In the genomic region with DNA sequence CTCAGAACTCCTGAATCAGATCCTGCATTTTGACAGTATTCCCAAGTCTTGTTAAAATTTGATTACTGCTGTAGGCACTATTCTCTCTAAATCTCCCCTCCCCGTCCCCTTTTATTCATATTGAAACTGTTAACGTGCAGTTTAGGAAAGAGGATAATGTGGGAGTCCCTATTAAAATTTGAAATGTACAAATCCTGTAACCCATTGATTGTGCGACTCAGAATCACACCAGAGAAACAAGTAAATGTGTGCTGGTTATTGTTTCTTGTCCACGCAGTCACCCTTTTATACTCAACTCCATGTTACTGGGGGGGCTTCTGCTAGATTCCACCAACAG, we compare ENCODE assay signal across 7 cellular contexts. TPM values are rescaled to one million over a fixed set of nuclear protein-coding genes. Genes with fewer than 3 reads are reported as not detected.
DNase-seq lines count a peak whose midpoint lies in the region; ATAC-seq and TF ChIP-seq lines count a peak whose summit lies in the region.

No MANE protein-coding gene starts in this region.

- TF ChIP-seq CTCF in HFFc6 (IDR thresholded peaks at IDR 0.05) = no peak

- no peaks in the 10 kb centered on the region for H3K27me3 ChIP-seq in iPS DF 6.9 (ENCODE audit: control insufficient read depth, insufficient read depth, low read length)

- H3K27ac ChIP-seq in iPS DF 6.9 (ENCODE audit: low read length) = no peak overlapping the region

- H3K36me3 ChIP-seq in iPS DF 6.9 (ENCODE audit: control insufficient read depth, insufficient read depth, low read length) = no peaks in the 10 kb centered on the region

- POLR2A ChIA-PET in activated CD8-positive, alpha-beta T cell treated with anti-CD3 and anti-CD28 coated beads, Interleukin-2, amount 10 ng/mL, durations not matched to agents 7 days and 5 days (lab: Charles Lee) = interaction anchor here (0.8 to 3.5 kb wide), 14 partner anchors 8 to 307 kb away, joined by 3 to 57 read pairs (median 7); partner anchors contain the start of genes CCT8, RWDD2B and USP16

- no peaks in the 10 kb centered on the region for H3K9me3 Mint-ChIP-seq in HFFc6
- H3K9me3 Mint-ChIP-seq in activated CD8-positive, alpha-beta T cell treated with anti-CD3 and anti-CD28 coated beads, Interleukin-2, amount 10 ng/mL, durations not matched to agents 7 days and 5 days (ENCODE audit: insufficient read depth) = no peaks in the 10 kb centered on the region
- no peaks in the 10 kb centered on the region for H3K9me3 Mint-ChIP-seq in stimulated activated memory B cell treated with anti-CD40 and anti-IgM and Interleukin-4, amounts not matched to agents 10 μg/mL and 1 μg/mL and 100 μg/mL, for 72 hours

- peaks cover 2% of the 10 kb centered on the region for H3K27me3 Mint-ChIP-seq in HFFc6 (ENCODE audit: insufficient read depth)
- H3K27me3 Mint-ChIP-seq in activated CD8-positive, alpha-beta T cell treated with anti-CD3 and anti-CD28 coated beads, Interleukin-2, amount 10 ng/mL, durations not matched to agents 7 days and 5 days (ENCODE audit: low read depth) = no peaks in the 10 kb centered on the region
- H3K27me3 Mint-ChIP-seq in stimulated activated memory B cell treated with anti-CD40 and anti-IgM and Interleukin-4, amounts not matched to agents 10 μg/mL and 1 μg/mL and 100 μg/mL, for 72 hours = no peaks in the 10 kb centered on the region

- peak overlapping the region; percentile 23; the same call in 1 of the 2 replicates for H3K4me3 ChIP-seq in iPS DF 6.9 (ENCODE audit: low read length)

- H3K36me3 Mint-ChIP-seq in HFFc6 (ENCODE audit: low read depth) = peaks cover 14% of the 10 kb centered on the region
- peaks cover 7% of the 10 kb centered on the region for H3K36me3 Mint-ChIP-seq in activated CD8-positive, alpha-beta T cell treated with anti-CD3 and anti-CD28 coated beads, Interleukin-2, amount 10 ng/mL, durations not matched to agents 7 days and 5 days (ENCODE audit: low read depth)
- H3K36me3 Mint-ChIP-seq in stimulated activated memory B cell treated with anti-CD40 and anti-IgM and Interleukin-4, amounts not matched to agents 10 μg/mL and 1 μg/mL and 100 μg/mL, for 72 hours = peaks cover 16% of the 10 kb centered on the region

- peak overlapping the region; percentile 97 for H3K4me3 Mint-ChIP-seq in HFFc6
- peak overlapping the region; percentile 84 for H3K4me3 Mint-ChIP-seq in activated CD8-positive, alpha-beta T cell treated with anti-CD3 and anti-CD28 coated beads, Interleukin-2, amount 10 ng/mL, durations not matched to agents 7 days and 5 days
- H3K4me3 Mint-ChIP-seq in stimulated activated memory B cell treated with anti-CD40 and anti-IgM and Interleukin-4, amounts not matched to agents 10 μg/mL and 1 μg/mL and 100 μg/mL, for 72 hours = peak overlapping the region; percentile 88

- H3K4me1 ChIP-seq in iPS DF 6.9 (ENCODE audit: control insufficient read depth, insufficient read depth, low read length) = no peaks in the 10 kb centered on the region

- no CpG with 5 or more reads among the region's 4 CpGs for WGBS in iPS DF 6.9 (ENCODE audit: insufficient coverage, insufficient read length)

- peak overlapping the region; percentile 95 for H3K27ac Mint-ChIP-seq in HFFc6
- H3K27ac Mint-ChIP-seq in activated CD8-positive, alpha-beta T cell treated with anti-CD3 and anti-CD28 coated beads, Interleukin-2, amount 10 ng/mL, durations not matched to agents 7 days and 5 days = peak overlapping the region; percentile 98
- H3K27ac Mint-ChIP-seq in stimulated activated memory B cell treated with anti-CD40 and anti-IgM and Interleukin-4, amounts not matched to agents 10 μg/mL and 1 μg/mL and 100 μg/mL, for 72 hours = peak overlapping the region; percentile 86

- CTCF ChIA-PET in activated CD8-positive, alpha-beta T cell treated with anti-CD3 and anti-CD28 coated beads, Interleukin-2, amount 10 ng/mL, durations not matched to agents 7 days and 5 days (lab: Charles Lee) = interaction anchor here (0.7 to 1.8 kb wide), 9 partner anchors 9 to 383 kb away, joined by 3 to 6 read pairs (median 3); partner anchors contain the start of genes RWDD2B and USP16

- H3K9me3 ChIP-seq in iPS DF 6.9 (ENCODE audit: control insufficient read depth, insufficient read depth, low read length) = no peaks in the 10 kb centered on the region

- no peak for ATAC-seq in activated CD8-positive, alpha-beta T cell treated with anti-CD3 and anti-CD28 coated beads, Interleukin-2, amount 10 ng/mL, durations not matched to agents 7 days and 5 days
- no peak for ATAC-seq in stimulated activated memory B cell treated with anti-CD40 and anti-IgM and Interleukin-4, amounts not matched to agents 10 μg/mL and 1 μg/mL and 100 μg/mL, for 72 hours
- no peak for ATAC-seq in GM21447 (IDR thresholded peaks at IDR 0.05; ENCODE audit: unreplicated experiment)
- no peak for ATAC-seq in HG03342 (IDR thresholded peaks at IDR 0.05; ENCODE audit: unreplicated experiment)

- no peak for DNase-seq in HFFc6
- no peak for DNase-seq in activated CD8-positive, alpha-beta T cell treated with anti-CD3 and anti-CD28 coated beads, Interleukin-2, amount 10 ng/mL, durations not matched to agents 7 days and 5 days
- no peak for DNase-seq in iPS DF 6.9 (ENCODE audit: low read depth, low spot score)
- no peak for DNase-seq in hepatic stellate cell (ENCODE audit: low spot score)

- peaks cover 41% of the 10 kb centered on the region for H3K4me1 Mint-ChIP-seq in HFFc6 (ENCODE audit: low read depth)
- H3K4me1 Mint-ChIP-seq in activated CD8-positive, alpha-beta T cell treated with anti-CD3 and anti-CD28 coated beads, Interleukin-2, amount 10 ng/mL, durations not matched to agents 7 days and 5 days (ENCODE audit: low read depth) = peaks cover 28% of the 10 kb centered on the region
- peaks cover 27% of the 10 kb centered on the region for H3K4me1 Mint-ChIP-seq in stimulated activated memory B cell treated with anti-CD40 and anti-IgM and Interleukin-4, amounts not matched to agents 10 μg/mL and 1 μg/mL and 100 μg/mL, for 72 hours

RNA-seq across cellular contexts. Expression of gene LTN1, which starts 0.6 kb away (rescaled TPM):
- 10 to 100 TPM; 19.8 to 23.4 (median 20.8) TPM for total RNA-seq in HFFc6 (2021; fragmentation: NEBNext Ultra II Directional; extraction: Animal tissue kit (Norgen Biotek cat#: 25700))
- total RNA-seq in activated CD8-positive, alpha-beta T cell treated with anti-CD3 and anti-CD28 coated beads, Interleukin-2, amount 10 ng/mL, durations not matched to agents 7 days and 5 days = 10 to 100 TPM; 23.5 to 25.9 TPM

RNA-seq across cellular contexts. Expression of gene RWDD2B, which starts 25.9 kb away (rescaled TPM):
- 10 to 100 TPM; 30.0 to 34.5 (median 31.1) TPM for total RNA-seq in HFFc6 (2021; fragmentation: NEBNext Ultra II Directional; extraction: Animal tissue kit (Norgen Biotek cat#: 25700))
- total RNA-seq in activated CD8-positive, alpha-beta T cell treated with anti-CD3 and anti-CD28 coated beads, Interleukin-2, amount 10 ng/mL, durations not matched to agents 7 days and 5 days = 1 to 10 TPM; 8.3 to 8.7 TPM

RNA-seq across cellular contexts. Expression of gene USP16, which starts 31.2 kb away (rescaled TPM):
- 10 to 100 TPM; 28.1 to 43.1 (median 37.1) TPM for total RNA-seq in HFFc6 (2021; fragmentation: NEBNext Ultra II Directional; extraction: Animal tissue kit (Norgen Biotek cat#: 25700))
- total RNA-seq in activated CD8-positive, alpha-beta T cell treated with anti-CD3 and anti-CD28 coated beads, Interleukin-2, amount 10 ng/mL, durations not matched to agents 7 days and 5 days = 10 to 100 TPM; 31.8 to 33.7 TPM
